8 cellular contexts compared by ENCODE assay signal in the genomic region with DNA sequence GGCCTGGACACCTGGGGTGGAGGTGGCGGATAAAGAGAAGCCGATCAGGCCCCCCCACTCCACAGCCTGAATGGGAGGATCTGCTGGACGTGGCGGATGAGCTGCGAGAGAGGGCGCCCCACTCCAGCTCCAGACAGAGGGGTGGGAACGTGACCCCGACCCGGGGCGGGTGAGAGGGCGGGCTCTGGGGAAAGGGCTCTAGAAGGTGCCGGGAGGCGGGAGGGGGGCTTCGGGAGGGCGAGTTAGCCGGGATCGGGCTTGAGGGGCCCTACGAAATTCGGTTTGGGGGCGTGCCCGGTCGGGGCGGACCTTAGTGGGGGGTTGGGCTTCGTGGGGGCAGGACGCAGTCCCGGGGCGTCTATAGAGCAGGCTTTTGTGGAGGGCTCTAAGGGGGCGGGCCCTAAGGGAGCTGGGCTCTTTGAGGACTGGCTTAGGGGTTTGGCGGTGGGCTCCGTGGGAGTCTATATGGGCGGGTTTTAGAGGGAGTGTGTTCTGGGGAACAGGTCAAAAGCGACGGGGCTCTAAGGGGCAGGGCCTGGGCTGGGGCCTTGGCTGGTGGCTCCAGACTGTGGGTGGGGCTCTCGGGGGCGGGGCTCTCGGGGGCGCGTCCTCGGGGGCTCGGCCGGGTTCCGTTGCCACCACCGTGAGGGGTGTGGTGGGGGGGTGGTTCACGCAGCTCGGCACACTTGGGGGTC. TPM values are rescaled to one million over a fixed set of nuclear protein-coding genes. Genes with fewer than 3 reads are reported as not detected.
DNase-seq lines count a peak whose midpoint lies in the region; TF ChIP-seq lines count a peak whose summit lies in the region.

No MANE protein-coding gene starts in this region.

- WGBS in lower leg skin, 2 donors: 4 to 5% methylated on average over 25 to 35 of the region's 45 CpGs

- no peak for TF ChIP-seq POLR2A in lower leg skin (IDR thresholded peaks at IDR 0.05)

- no peaks in the 10 kb centered on the region for H3K36me3 ChIP-seq in tibial artery

- peaks cover 9% of the 10 kb centered on the region for H3K4me1 Mint-ChIP-seq in CD14-positive monocyte
- peaks cover 34% of the 10 kb centered on the region for H3K4me1 Mint-ChIP-seq in brain

- H3K9me3 Mint-ChIP-seq in CD14-positive monocyte: no peaks in the 10 kb centered on the region
- H3K9me3 Mint-ChIP-seq in brain: peaks cover 0 to 3% (median 0%) of the 10 kb centered on the region in 5 experiments

- TF ChIP-seq CTCF in CD14-positive monocyte (IDR thresholded peaks at IDR 0.05) (no peak), brain (conservative IDR thresholded peaks at IDR 0.05) (no peak), lower leg skin (IDR thresholded peaks at IDR 0.05) (no peak), tibial artery (IDR thresholded peaks at IDR 0.05) (no peak)

- H3K36me3 Mint-ChIP-seq in CD14-positive monocyte (no peaks in the 10 kb centered on the region), brain (peaks cover 28% of the 10 kb centered on the region)

- peak overlapping the region; percentile 74 to 89 for H3K4me3 Mint-ChIP-seq in CD14-positive monocyte
- H3K4me3 Mint-ChIP-seq in brain: peak overlapping the region in 4 of 5 experiments; percentile 6 to 73 (median 52)

- H3K4me1 ChIP-seq in tibial artery: peaks cover 0 to 11% (median 9%) of the 10 kb centered on the region in 4 donors

- peak overlapping the region; percentile 8 for H3K4me3 ChIP-seq in lower leg skin (ENCODE audit: low read depth, poor library complexity, severe bottlenecking)
- H3K4me3 ChIP-seq in tibial artery: peak overlapping the region in 1 of 2 donors; percentile 42

- H3K27ac ChIP-seq in tibial artery: no peak overlapping the region

- peaks cover 14 to 39% (median 14%) of the 10 kb centered on the region in 3 donors for H3K27me3 Mint-ChIP-seq in CD14-positive monocyte (ENCODE audit: low read depth in 3 of 3)
- H3K27me3 Mint-ChIP-seq in brain: no peaks in the 10 kb centered on the region

- intact Hi-C loops in CD14-positive monocyte (cut with micrococcal nuclease) (loop anchor here in 1 of 2 donors (10.0 kb wide), 1 partner anchor 612 kb away; no protein-coding TSS in a partner anchor), lower leg skin (cut with DNase I; ENCODE audit: low total_unique reads) (no loop called here), tibial artery (cut with DNase I; ENCODE audit: low total_unique reads) (loop anchor here (1.0 kb wide), 1 partner anchor 311 kb away; no protein-coding TSS in a partner anchor)

- H3K9me3 ChIP-seq in tibial artery: no peaks in the 10 kb centered on the region

- no peak for DNase-seq in CD14-positive monocyte (ENCODE audit: low spot score)
- DNase-seq in NCI-H1105 treated with DMSO at 0.1 percent for 48 hours (lab: John Stamatoyannopoulos, UW): peak; percentile 44
- no peak for DNase-seq in lower leg skin (ENCODE audit: low spot score in 2 of 2)
- no peak for DNase-seq in cerebellar nuclear complex (lab: John Stamatoyannopoulos, UW)
- no peak for DNase-seq in tibial artery
- DNase-seq in DMS79 treated with DMSO at 0.1 percent for 48 hours (lab: John Stamatoyannopoulos, UW): no peak
- no peak for DNase-seq in NCI-H510A treated with DMSO at 0.1 percent for 48 hours (lab: John Stamatoyannopoulos, UW)

- H3K27ac Mint-ChIP-seq in CD14-positive monocyte (peak overlapping the region in 3 of 7 donors; percentile 32 to 64 (median 41)), brain (peak overlapping the region in 2 of 5 experiments; percentile 11 to 49)

- H3K27me3 ChIP-seq in tibial artery: peaks cover 0 to 9% of the 10 kb centered on the region in 2 donors

RNA-seq across cellular contexts. Expression of a gene that starts 4.1 kb away (rescaled TPM):
- polyA plus RNA-seq in CD14-positive monocyte (not detected), brain (ENCODE audit: insufficient read depth, low read depth, low replicate concordance) (14.6 TPM)
- total RNA-seq in lower leg skin: not detected

RNA-seq across cellular contexts. Expression of a gene that starts 33.1 kb away (rescaled TPM):
- polyA plus RNA-seq in CD14-positive monocyte: under 1 TPM in 1 of 2 donors, not detected in 1; 0.28 TPM
- polyA plus RNA-seq in brain (ENCODE audit: insufficient read depth, low read depth, low replicate concordance): 19.0 TPM
- 10 to 100 TPM in 1 of 4 donors, 1 to 10 TPM in 3; 2.3 to 11.8 (median 5.7) TPM for total RNA-seq in lower leg skin

RNA-seq across cellular contexts. Expression of a gene that starts 33.2 kb away (rescaled TPM):
- 1 to 10 TPM; 4.6 to 6.2 TPM for polyA plus RNA-seq in CD14-positive monocyte
- 75.2 TPM for polyA plus RNA-seq in brain (ENCODE audit: insufficient read depth, low read depth, low replicate concordance)
- 100 to 1,000 TPM in 1 of 4 donors, 10 to 100 TPM in 3; 48.9 to 104 (median 54.8) TPM for total RNA-seq in lower leg skin

Comparison
In these comparisons a context has a peak if more than half of its experiments do, and no peak if none do; other contexts are left out.
1. RNA of a gene that starts 4.1 kb away (polyA plus RNA-seq): 14.6 TPM in brain (single experiment); not detected in CD14-positive monocyte; every median in the first group is over 10 times any median in the second.
2. RNA of a gene that starts 33.1 kb away (polyA plus RNA-seq): 19.0 TPM in brain (single experiment); 0.28 TPM in CD14-positive monocyte; every median in the first group is over 10 times any median in the second.
3. RNA of a gene that starts 33.2 kb away (polyA plus RNA-seq): 75.2 TPM in brain (single experiment); 4.6 to 6.2 TPM in CD14-positive monocyte; every median in the first group is over 10 times any median in the second.